ENCODE assay signal across 25 cellular contexts in genomic region chr6:2429460-2429859, GRCh38.
DNase-seq lines count a peak whose midpoint lies in the region; ATAC-seq and TF ChIP-seq lines count a peak whose summit lies in the region.
"Had no signal": no experiment of that assay in that cellular context is flagged by ENCODE, and none has a peak within 500 bp of the region (broad histone marks: within the 10 kb centered on the region; RNA-seq: fewer than 3 reads in every experiment).

No MANE protein-coding gene starts in this region.

- no peaks in the 10 kb centered on the region for H3K27me3 ChIP-seq in smooth muscle cell (ENCODE audit: low read depth)
- H3K27me3 ChIP-seq: BLaER1, breast epithelium, tibial nerve had no signal

- no peaks in the 10 kb centered on the region for H3K27me3 Mint-ChIP-seq in activated CD4-positive, alpha-beta T cell treated with anti-CD3 and anti-CD28 coated beads, Interleukin-2, amount 10 ng/mL, durations not matched to agents 7 days and 5 days
- H3K27me3 Mint-ChIP-seq: naive thymus-derived CD4-positive, alpha-beta T cell; stimulated activated naive CD8-positive, alpha-beta T cell treated with anti-CD3 and anti-CD28 coated beads, Interleukin-15, amount 100 ng/mL, for 72 hours had no signal

- 45% methylated on average over 6 of the region's 6 CpGs for WGBS in smooth muscle cell (ENCODE audit: low lambda C conversion rate)

- no peak overlapping the region for H2AFZ ChIP-seq in smooth muscle cell (ENCODE audit: low read depth)

- no peak overlapping the region for H3K27ac Mint-ChIP-seq in activated CD4-positive, alpha-beta T cell treated with anti-CD3 and anti-CD28 coated beads, Interleukin-2, amount 10 ng/mL, durations not matched to agents 7 days and 5 days
- H3K27ac Mint-ChIP-seq: naive thymus-derived CD4-positive, alpha-beta T cell; stimulated activated naive CD8-positive, alpha-beta T cell treated with anti-CD3 and anti-CD28 coated beads, Interleukin-15, amount 100 ng/mL, for 72 hours; WTC11 had no signal

- no peak overlapping the region for H3K4me3 ChIP-seq in smooth muscle cell
- H3K4me3 ChIP-seq: BLaER1, breast epithelium, tibial nerve had no signal

- no peaks in the 10 kb centered on the region for H3K4me1 Mint-ChIP-seq in activated CD4-positive, alpha-beta T cell treated with anti-CD3 and anti-CD28 coated beads, Interleukin-2, amount 10 ng/mL, durations not matched to agents 7 days and 5 days
- H3K4me1 Mint-ChIP-seq: naive thymus-derived CD4-positive, alpha-beta T cell; stimulated activated naive CD8-positive, alpha-beta T cell treated with anti-CD3 and anti-CD28 coated beads, Interleukin-15, amount 100 ng/mL, for 72 hours; WTC11 had no signal

- H3F3A ChIP-seq in smooth muscle cell (ENCODE audit: low read depth), result no peaks in the 10 kb centered on the region

- peak; percentile 20 for DNase-seq in GM04504 (ENCODE audit: low read depth)
- DNase-seq in amniotic stem cell (lab: John Stamatoyannopoulos, UW), result peak; percentile 62
- peak; percentile 81 for DNase-seq in fibroblast of peridontal ligament (ENCODE audit: extremely low read depth)
- no peak for DNase-seq in smooth muscle cell (lab: John Stamatoyannopoulos, UW; ENCODE audit: unreplicated experiment)
- DNase-seq in anterior cingulate cortex (lab: John Stamatoyannopoulos, UW), result no peak
- no peak for DNase-seq in activated CD4-positive, alpha-beta T cell treated with anti-CD3 and anti-CD28 coated beads, Interleukin-2, amount 10 ng/mL, durations not matched to agents 7 days and 5 days
- DNase-seq: activated CD4-positive, alpha-beta T cell treated with anti-CD3 and anti-CD28 coated beads, Interleukin-2, amount 50 U/mL, for 4 hours; activated effector memory CD4-positive, alpha-beta T cell treated with anti-CD3 and anti-CD28 coated beads, Interleukin-2, amount 50 U/mL, for 16 hours; Calu3; dermis blood vessel endothelial cell; HCEC 1CT; left cardiac atrium; mesendoderm; naive thymus-derived CD4-positive, alpha-beta T cell; NCI-H1092 treated with DMSO at 0.1 percent for 48 hours; NCI-H1930; NCI-H2227 treated with DMSO at 0.1 percent for 48 hours; NCI-H748 treated with DMSO at 0.1 percent for 48 hours; stimulated activated naive CD8-positive, alpha-beta T cell treated with anti-CD3 and anti-CD28 coated beads, Interleukin-15, amount 100 ng/mL, for 72 hours; T-helper 9 cell had no signal

- POLR2A ChIA-PET in activated CD4-positive, alpha-beta T cell treated with anti-CD3 and anti-CD28 coated beads, Interleukin-2, amount 10 ng/mL, durations not matched to agents 7 days and 5 days (lab: Charles Lee), result no interaction called here

- no peaks in the 10 kb centered on the region for H4K20me1 ChIP-seq in smooth muscle cell (ENCODE audit: low read depth)
- H4K20me1 ChIP-seq: BLaER1 had no signal

- H3K27ac ChIP-seq in smooth muscle cell (ENCODE audit: low read depth), result peak overlapping the region; percentile 83
- H3K27ac ChIP-seq: BLaER1, breast epithelium, tibial nerve had no signal

- no peaks in the 10 kb centered on the region for H3K36me3 ChIP-seq in smooth muscle cell (ENCODE audit: low read depth)
- H3K36me3 ChIP-seq: BLaER1, breast epithelium had no signal

- H3K79me2 ChIP-seq in smooth muscle cell (ENCODE audit: low read depth), result no peaks in the 10 kb centered on the region

- H3K4me1 ChIP-seq in smooth muscle cell (ENCODE audit: low read depth), result peaks cover 4% of the 10 kb centered on the region
- H3K4me1 ChIP-seq: BLaER1, breast epithelium, tibial nerve had no signal

- no peak for ATAC-seq in HG02973 (IDR thresholded peaks at IDR 0.05; ENCODE audit: unreplicated experiment)
- ATAC-seq: left cardiac atrium; naive thymus-derived CD4-positive, alpha-beta T cell; stimulated activated naive CD8-positive, alpha-beta T cell treated with anti-CD3 and anti-CD28 coated beads, Interleukin-15, amount 100 ng/mL, for 72 hours; WTC11 had no signal

- H3K4me3 Mint-ChIP-seq in activated CD4-positive, alpha-beta T cell treated with anti-CD3 and anti-CD28 coated beads, Interleukin-2, amount 10 ng/mL, durations not matched to agents 7 days and 5 days, result no peak overlapping the region
- H3K4me3 Mint-ChIP-seq: naive thymus-derived CD4-positive, alpha-beta T cell; stimulated activated naive CD8-positive, alpha-beta T cell treated with anti-CD3 and anti-CD28 coated beads, Interleukin-15, amount 100 ng/mL, for 72 hours; WTC11 had no signal

- peak overlapping the region; percentile 56 for H3K9ac ChIP-seq in smooth muscle cell (ENCODE audit: low read depth)
- H3K9ac ChIP-seq: BLaER1 had no signal

- TF ChIP-seq CTCF in smooth muscle cell (IDR thresholded peaks at IDR 0.05; ENCODE audit: borderline replicate concordance, insufficient read depth, poor library complexity, severe bottlenecking), result no peak

- H3K4me2 ChIP-seq in smooth muscle cell, result peak overlapping the region; percentile 51
- H3K4me2 ChIP-seq: BLaER1 had no signal

- no peaks in the 10 kb centered on the region for H3K36me3 Mint-ChIP-seq in activated CD4-positive, alpha-beta T cell treated with anti-CD3 and anti-CD28 coated beads, Interleukin-2, amount 10 ng/mL, durations not matched to agents 7 days and 5 days (ENCODE audit: low read depth)

- H3K9me3 ChIP-seq in smooth muscle cell (replicated peaks; ENCODE audit: low read depth), result no peaks in the 10 kb centered on the region
- H3K9me3 ChIP-seq: BLaER1, breast epithelium, tibial nerve had no signal

- H3K9me3 Mint-ChIP-seq in activated CD4-positive, alpha-beta T cell treated with anti-CD3 and anti-CD28 coated beads, Interleukin-2, amount 10 ng/mL, durations not matched to agents 7 days and 5 days, result no peaks in the 10 kb centered on the region
- H3K9me3 Mint-ChIP-seq: stimulated activated naive CD8-positive, alpha-beta T cell treated with anti-CD3 and anti-CD28 coated beads, Interleukin-15, amount 100 ng/mL, for 72 hours had no signal

- CTCF ChIA-PET in activated CD4-positive, alpha-beta T cell treated with anti-CD3 and anti-CD28 coated beads, Interleukin-2, amount 10 ng/mL, durations not matched to agents 7 days and 5 days (lab: Charles Lee), result no interaction called here

Comparison
In these comparisons a context has a peak if more than half of its experiments do, and no peak if none do; other contexts are left out.
1. DNase-seq: peak in GM04504 (single experiment), amniotic stem cell (single experiment) and fibroblast of peridontal ligament (single experiment); none in smooth muscle cell (single experiment), anterior cingulate cortex (0 of 58) and activated CD4-positive, alpha-beta T cell treated with anti-CD3 and anti-CD28 coated beads, Interleukin-2, amount 10 ng/mL, durations not matched to agents 7 days and 5 days (single experiment).